ENCODE assay signal across 22 cellular contexts in genomic region chr4:150853882-150854281, GRCh38.
DNase-seq lines count a peak whose midpoint lies in the region; ATAC-seq, FAIRE-seq and TF ChIP-seq lines count a peak whose summit lies in the region.
"Had no signal": no experiment of that assay in that cellular context is flagged by ENCODE, and none has a peak within 500 bp of the region (broad histone marks: within the 10 kb centered on the region; RNA-seq: fewer than 3 reads in every experiment).

No MANE protein-coding gene starts in this region.

- intact Hi-C loops in PC-3 (cut with micrococcal nuclease) = no loop called here

- ATAC-seq in PC-3 = peak; percentile 79
- ATAC-seq: A549; CD8-positive, alpha-beta T cell; GM12878 had no signal

- H3K4me3 ChIP-seq in PC-3 (ENCODE audit: low read length) (no peak overlapping the region), small intestine (ENCODE audit: low read depth in 1 of 2, low read length in 2 of 2) (no peak overlapping the region)
- H3K4me3 ChIP-seq: A549; BLaER1 treated with 17β-estradiol and CSF1 and Interleukin-3, amounts not matched to agents 10 nM and 100 nM; GM12878 had no signal

- H3K27me3 ChIP-seq in PC-3 (ENCODE audit: low read length) = no peaks in the 10 kb centered on the region
- H3K27me3 ChIP-seq in small intestine (ENCODE audit: control insufficient read depth in 2 of 2, insufficient read depth in 2 of 2, low read length in 2 of 2) = no peaks in the 10 kb centered on the region
- H3K27me3 ChIP-seq: BLaER1 treated with 17β-estradiol and CSF1 and Interleukin-3, amounts not matched to agents 10 nM and 100 nM had no signal

- H3K4me2 ChIP-seq in PC-3 (ENCODE audit: low read length) = 0 out of 2 replicates have a peak overlapping the region, but pooled peaks have one; percentile 10
- H3K4me2 ChIP-seq: A549; BLaER1 treated with 17β-estradiol and CSF1 and Interleukin-3, amounts not matched to agents 10 nM and 100 nM had no signal

- H3K27ac ChIP-seq in PC-3 (ENCODE audit: low read length) = peak overlapping the region; percentile 33; the same call in 1 of the 2 replicates
- H3K27ac ChIP-seq in small intestine (ENCODE audit: low read depth in 1 of 2, low read length in 1 of 2) = no peak overlapping the region
- H3K27ac ChIP-seq: 22Rv1; A549; BLaER1 treated with 17β-estradiol and CSF1 and Interleukin-3, amounts not matched to agents 10 nM and 100 nM; C4-2B had no signal

- TF ChIP-seq CTCF in PC-3 (conservative IDR thresholded peaks at IDR 0.05; ENCODE audit: low read depth, low read length) = no peak

- H3K4me1 ChIP-seq in PC-3 (ENCODE audit: insufficient read depth, low read length) (peaks cover 21% of the 10 kb centered on the region), small intestine (ENCODE audit: control insufficient read depth in 2 of 2, insufficient read depth in 1 of 2, low read depth in 1 of 2, low read length in 1 of 2) (no peaks in the 10 kb centered on the region)

- no peaks in the 10 kb centered on the region for H3K79me2 ChIP-seq in PC-3 (ENCODE audit: low read length)

- DNase-seq in PC-3 (peak; percentile 60), small intestine (no peak), DMS53 treated with DMSO at 0.1 percent for 48 hours (lab: John Stamatoyannopoulos, UW; ENCODE audit: unreplicated experiment) (no peak), NCI-H748 (lab: John Stamatoyannopoulos, UW; ENCODE audit: unreplicated experiment) (no peak)
- DNase-seq: AML-193; Caco-2; Calu3; CD4-positive, alpha-beta T cell; CD8-positive, alpha-beta T cell; DMS79; DND-41; EL; GDM1 had no signal

- no peak overlapping the region for H2AFZ ChIP-seq in PC-3 (ENCODE audit: low read length)

- H3K36me3 ChIP-seq in PC-3 (ENCODE audit: low read depth, low read length) (no peaks in the 10 kb centered on the region; the same call in 1 of the 2 replicates), small intestine (ENCODE audit: control insufficient read depth in 2 of 2, insufficient read depth in 2 of 2, low read length in 2 of 2) (peaks cover 0 to 3% of the 10 kb centered on the region in 2 donors)

- no peaks in the 10 kb centered on the region for H3F3A ChIP-seq in PC-3 (ENCODE audit: low read length, unreplicated experiment)

- H4K20me1 ChIP-seq in PC-3 (ENCODE audit: low read length) = no peaks in the 10 kb centered on the region
- H4K20me1 ChIP-seq: BLaER1 treated with 17β-estradiol and CSF1 and Interleukin-3, amounts not matched to agents 10 nM and 100 nM had no signal

- FAIRE-seq in islet of Langerhans (lab: Jason Lieb, UNC) = peak; percentile 73
- FAIRE-seq in small intestine (lab: Jason Lieb, UNC) = peak; percentile 47
- FAIRE-seq: A549, D721Med, GM12878, GM12892, GM18507 had no signal

- 71 to 97% (median 95%) methylated on average over 2 of the region's 2 CpGs for WGBS in small intestine, 3 donors

- no peak overlapping the region for H3K9ac ChIP-seq in PC-3 (ENCODE audit: low read length)
- H3K9ac ChIP-seq: BLaER1 treated with 17β-estradiol and CSF1 and Interleukin-3, amounts not matched to agents 10 nM and 100 nM had no signal

- CTCF ChIA-PET in PC-3 (lab: Charles Lee) = no interaction called here

- no peaks in the 10 kb centered on the region for H3K9me2 ChIP-seq in PC-3 (replicated peaks; ENCODE audit: low read length)

- POLR2A ChIA-PET in PC-3 (lab: Charles Lee; ENCODE audit: unreplicated experiment) = no interaction called here

- no TSS peak for BruUV-seq in PC-3 (replicated peaks; lab: Mats Ljungman, UMichigan)

- H3K9me3 ChIP-seq in PC-3 (ENCODE audit: low read length) (no peaks in the 10 kb centered on the region), small intestine (ENCODE audit: control insufficient read depth, low read depth) (no peaks in the 10 kb centered on the region)
- H3K9me3 ChIP-seq: A549; BLaER1 treated with 17β-estradiol and CSF1 and Interleukin-3, amounts not matched to agents 10 nM and 100 nM; Caco-2 had no signal
